30 cellular contexts compared by ENCODE assay signal in genomic region chr5:172573986-172574844, GRCh38.
A peak's percentile ranks its signal among the peaks of the same experiment; 100 is the strongest.
DNase-seq lines count a peak whose midpoint lies in the region; ATAC-seq and TF ChIP-seq lines count a peak whose summit lies in the region.
"Had no signal": no experiment of that assay in that cellular context is flagged by ENCODE, and none has a peak within 500 bp of the region (broad histone marks: within the 10 kb centered on the region; RNA-seq: fewer than 3 reads in every experiment).

No MANE protein-coding gene starts in this region.

- peak overlapping the region; percentile 78 for H3K4me2 ChIP-seq in neural cell (ENCODE audit: low read length)
- H3K4me2 ChIP-seq: PC-9 had no signal

- H3K4me3 ChIP-seq in heart left ventricle: no peak overlapping the region
- H3K4me3 ChIP-seq in neural cell (ENCODE audit: low read length): peak overlapping the region; percentile 57
- no peak overlapping the region for H3K4me3 ChIP-seq in tibial artery
- H3K4me3 ChIP-seq: adrenal gland, gastroesophageal sphincter, lower lobe of right lung, PC-9, prostate gland had no signal

- H3K36me3 Mint-ChIP-seq in activated CD8-positive, alpha-beta T cell treated with anti-CD3 and anti-CD28 coated beads for 36 hours (ENCODE audit: low read depth): no peaks in the 10 kb centered on the region
- H3K36me3 Mint-ChIP-seq: CD4-positive, alpha-beta memory T cell; stimulated activated naive B cell treated with anti-CD40 and anti-IgM and Interleukin-4, amounts not matched to agents 10 μg/mL and 1 μg/mL and 100 μg/mL, for 72 hours had no signal

- H2AFZ ChIP-seq in neural cell (ENCODE audit: low read depth, low read length): peak overlapping the region; percentile 45
- H2AFZ ChIP-seq: PC-9 had no signal

- H3K27ac ChIP-seq in heart left ventricle (peak overlapping the region in 8 of 12 donors; percentile 5 to 67 (median 38)), neural cell (ENCODE audit: low read length) (peak overlapping the region; percentile 88), tibial artery (no peak overlapping the region)
- H3K27ac ChIP-seq: adrenal gland, brain microvascular endothelial cell, lower lobe of right lung, PC-9, prostate gland, VCaP had no signal

- CTCF ChIA-PET in activated CD8-positive, alpha-beta T cell treated with anti-CD3 and anti-CD28 coated beads for 36 hours (lab: Charles Lee): no interaction called here

- intact Hi-C loops in heart left ventricle (cut with DNase I) (no loop called here), cardiac septum (cut with DNase I) (no loop called here), tibial artery (cut with DNase I; ENCODE audit: low total_unique reads) (no loop called here)
- intact Hi-C loops in activated CD8-positive, alpha-beta T cell treated with anti-CD3 and anti-CD28 coated beads for 36 hours (cut with micrococcal nuclease): no loop called here

- no peak for TF ChIP-seq POLR2A in heart left ventricle (IDR thresholded peaks at IDR 0.05)

- no peak for TF ChIP-seq EP300 in neural cell (conservative IDR thresholded peaks at IDR 0.05; ENCODE audit: poor library complexity, severe bottlenecking)

- no peak overlapping the region for H3K27ac Mint-ChIP-seq in activated CD8-positive, alpha-beta T cell treated with anti-CD3 and anti-CD28 coated beads for 36 hours
- H3K27ac Mint-ChIP-seq: activated T-cell treated with anti-CD3 and anti-CD28 coated beads, Interleukin-2, amount 50 U/mL, for 72 hours; CD4-positive, alpha-beta memory T cell; stimulated activated naive B cell treated with anti-CD40 and anti-IgM and Interleukin-4, amounts not matched to agents 10 μg/mL and 1 μg/mL and 100 μg/mL, for 72 hours had no signal

- H3K36me3 ChIP-seq in heart left ventricle: no peaks in the 10 kb centered on the region
- H3K36me3 ChIP-seq in neural cell (ENCODE audit: insufficient read depth, low read length): no peaks in the 10 kb centered on the region
- no peaks in the 10 kb centered on the region for H3K36me3 ChIP-seq in tibial artery
- H3K36me3 ChIP-seq: adrenal gland, brain microvascular endothelial cell, gastroesophageal sphincter, lower lobe of right lung, prostate gland had no signal

- H3K4me1 ChIP-seq in heart left ventricle (peaks cover 0 to 36% (median 14%) of the 10 kb centered on the region in 12 donors), tibial artery (peaks cover 0 to 16% (median 7%) of the 10 kb centered on the region in 4 donors)
- H3K4me1 ChIP-seq: adrenal gland, prostate gland had no signal

- H3K4me1 Mint-ChIP-seq in activated CD8-positive, alpha-beta T cell treated with anti-CD3 and anti-CD28 coated beads for 36 hours (ENCODE audit: low read depth): no peaks in the 10 kb centered on the region

- H3K27me3 ChIP-seq in heart left ventricle (no peaks in the 10 kb centered on the region), neural cell (ENCODE audit: insufficient read depth, low read depth, low read length) (no peaks in the 10 kb centered on the region), tibial artery (no peaks in the 10 kb centered on the region)
- H3K27me3 ChIP-seq: adrenal gland, gastroesophageal sphincter had no signal

- POLR2A ChIA-PET in activated CD8-positive, alpha-beta T cell treated with anti-CD3 and anti-CD28 coated beads for 36 hours (lab: Charles Lee): no interaction called here

- H4K20me1 ChIP-seq in neural cell (ENCODE audit: insufficient read depth): no peaks in the 10 kb centered on the region

- ATAC-seq in heart left ventricle: no peak
- no peak for ATAC-seq in GM19395 (IDR thresholded peaks at IDR 0.05; ENCODE audit: unreplicated experiment)
- ATAC-seq in activated CD8-positive, alpha-beta T cell treated with anti-CD3 and anti-CD28 coated beads for 36 hours: no peak
- ATAC-seq: activated T-cell treated with anti-CD3 and anti-CD28 coated beads, Interleukin-2, amount 50 U/mL, for 72 hours; gastroesophageal sphincter; lower lobe of right lung; stimulated activated naive B cell treated with anti-CD40 and anti-IgM and Interleukin-4, amounts not matched to agents 10 μg/mL and 1 μg/mL and 100 μg/mL, for 72 hours had no signal

- no peaks in the 10 kb centered on the region for H3K79me2 ChIP-seq in neural cell (replicated peaks; ENCODE audit: insufficient read depth, low read length)

- H3K9me3 ChIP-seq in heart left ventricle (no peaks in the 10 kb centered on the region), neural cell (ENCODE audit: low read length) (no peaks in the 10 kb centered on the region), tibial artery (no peaks in the 10 kb centered on the region)
- H3K9me3 ChIP-seq: adrenal gland, gastroesophageal sphincter, lower lobe of right lung, prostate gland had no signal

- peak in 1 of 5 donors; percentile 55 for DNase-seq in heart left ventricle
- no peak for DNase-seq in cardiac septum (ENCODE audit: low spot score)
- DNase-seq in globus pallidus (ENCODE audit: low spot score): peak; percentile 28
- no peak for DNase-seq in SK-N-DZ (ENCODE audit: low spot score)
- no peak for DNase-seq in tibial artery
- no peak for DNase-seq in activated CD8-positive, alpha-beta T cell treated with anti-CD3 and anti-CD28 coated beads for 36 hours
- DNase-seq: activated CD4-positive, alpha-beta T cell treated with anti-CD3 and anti-CD28 coated beads, Interleukin-2, amount 50 U/mL, for 1 hour; activated naive CD4-positive, alpha-beta T cell treated with Interleukin-2 at 50 U/mL for 16 hours; activated T-cell treated with anti-CD3 and anti-CD28 coated beads, Interleukin-2, amount 50 U/mL, for 72 hours; adrenal gland; brain microvascular endothelial cell; CD4-positive, alpha-beta memory T cell; cortex of kidney; DMS 273 treated with DMSO at 0.1 percent for 48 hours; EL; GOT3; IMR-90; lower lobe of right lung; NCI-H187; NCI-H2171 treated with DMSO at 0.1 percent for 48 hours; NCI-H524; PC-9; SHP77 treated with DMSO at 0.1 percent for 48 hours; stimulated activated CD4-positive, alpha-beta T cell treated with anti-CD3 and anti-CD28 coated beads, Interleukin-15, amount 100 ng/mL, for 24 hours; stimulated activated naive B cell treated with anti-CD40 and anti-IgM and Interleukin-4, amounts not matched to agents 10 μg/mL and 1 μg/mL and 100 μg/mL, for 72 hours had no signal

- TF ChIP-seq CTCF in heart left ventricle (IDR thresholded peaks at IDR 0.05) (no peak), neural cell (IDR thresholded peaks at IDR 0.05; ENCODE audit: poor library complexity, severe bottlenecking) (peak; percentile 27), tibial artery (IDR thresholded peaks at IDR 0.05) (no peak)
- no peak for TF ChIP-seq CTCF in activated CD8-positive, alpha-beta T cell treated with anti-CD3 and anti-CD28 coated beads for 36 hours (IDR thresholded peaks at IDR 0.05)

- H3K4me3 Mint-ChIP-seq in activated CD8-positive, alpha-beta T cell treated with anti-CD3 and anti-CD28 coated beads for 36 hours: no peak overlapping the region
- H3K4me3 Mint-ChIP-seq: activated T-cell treated with anti-CD3 and anti-CD28 coated beads, Interleukin-2, amount 50 U/mL, for 72 hours; CD4-positive, alpha-beta memory T cell; stimulated activated naive B cell treated with anti-CD40 and anti-IgM and Interleukin-4, amounts not matched to agents 10 μg/mL and 1 μg/mL and 100 μg/mL, for 72 hours had no signal

- no peaks in the 10 kb centered on the region for H3K9me3 Mint-ChIP-seq in activated CD8-positive, alpha-beta T cell treated with anti-CD3 and anti-CD28 coated beads for 36 hours
- H3K9me3 Mint-ChIP-seq: activated T-cell treated with anti-CD3 and anti-CD28 coated beads, Interleukin-2, amount 50 U/mL, for 72 hours; CD4-positive, alpha-beta memory T cell had no signal

- 81 to 87% (median 83%) methylated on average over 12 of the region's 12 CpGs for WGBS in heart left ventricle, 4 donors

- H3F3A ChIP-seq in neural cell (ENCODE audit: insufficient read depth, low read length, poor library complexity, severe bottlenecking): no peaks in the 10 kb centered on the region

- peak overlapping the region; percentile 61 for H3K9ac ChIP-seq in neural cell (ENCODE audit: low read length)

- TF ChIP-seq RAD21 in neural cell (conservative IDR thresholded peaks at IDR 0.05): no peak

- peaks cover 3% of the 10 kb centered on the region for H3K27me3 Mint-ChIP-seq in activated CD8-positive, alpha-beta T cell treated with anti-CD3 and anti-CD28 coated beads for 36 hours

- no peaks in the 10 kb centered on the region for H3K9me2 ChIP-seq in neural cell (ENCODE audit: insufficient read depth, low read length)

TF ChIP-seq in neural cell, 6 proteins besides CTCF, POLR2A, EP300 and RAD21:
- TF ChIP-seq SMC3 (conservative IDR thresholded peaks at IDR 0.05; ENCODE audit: poor library complexity) (peak; percentile 24), TAF1 (IDR thresholded peaks at IDR 0.05; ENCODE audit: low read depth) (no peak)

Comparison
In these comparisons a context has a peak if more than half of its experiments do, and no peak if none do; other contexts are left out.
1. H3K27ac ChIP-seq: peak in heart left ventricle (8 of 12) and neural cell (single experiment); none in tibial artery (0 of 2).